In genomic region chr3:4613366-4613765, GRCh38 we compare ENCODE assay signal across 23 cellular contexts.
"Had no signal": no experiment of that assay in that cellular context is flagged by ENCODE, and none has a peak within 500 bp of the region (broad histone marks: within the 10 kb centered on the region; RNA-seq: fewer than 3 reads in every experiment).

No MANE protein-coding gene starts in this region.

- DNase-seq: dermis blood vessel endothelial cell; endodermal cell; erythroblast; foreskin melanocyte; head of caudate nucleus; kidney; left colon; left ventricle myocardium superior; mesenchymal stem cell; naive thymus-derived CD8-positive, alpha-beta T cell; psoas muscle; retina; right lobe of liver; stimulated activated CD4-positive, alpha-beta T cell treated with anti-CD3 and anti-CD28 coated beads, Interleukin-4, amount 100 ng/mL, for 1 hour; stimulated activated CD8-positive, alpha-beta memory T cell treated with anti-CD3 and anti-CD28 coated beads, Interleukin-4, amount 100 ng/mL, for 48 hours; tibial artery; upper lobe of left lung; uterus had no signal

- H3K4me1 ChIP-seq: psoas muscle, right lobe of liver, tibial artery, upper lobe of left lung, uterus had no signal

- H3K36me3 Mint-ChIP-seq: naive thymus-derived CD8-positive, alpha-beta T cell; stimulated activated effector memory CD8-positive, alpha-beta T cell treated with anti-CD3 and anti-CD28 coated beads, Interleukin-12 subunit alpha, Interleukin-12 subunit beta, amount 100 ng/mL, for 72 hours had no signal

- H3K4me3 ChIP-seq: hepatocyte, lung, psoas muscle, right lobe of liver, tibial artery, upper lobe of left lung, uterus had no signal

- H3K27me3 Mint-ChIP-seq: naive thymus-derived CD8-positive, alpha-beta T cell; stimulated activated naive CD8-positive, alpha-beta T cell treated with anti-CD3 and anti-CD28 coated beads, Interleukin-15, Interleukin-2, amounts not matched to agents 100 ng/mL and 50 ng/mL, for 24 hours had no signal

- H3K4me2 ChIP-seq: hepatocyte had no signal

- H3K4me3 Mint-ChIP-seq: endodermal cell; naive thymus-derived CD8-positive, alpha-beta T cell; stimulated activated effector memory CD8-positive, alpha-beta T cell treated with anti-CD3 and anti-CD28 coated beads, Interleukin-12 subunit alpha, Interleukin-12 subunit beta, amount 100 ng/mL, for 72 hours; stimulated activated naive CD8-positive, alpha-beta T cell treated with anti-CD3 and anti-CD28 coated beads, Interleukin-15, Interleukin-2, amounts not matched to agents 100 ng/mL and 50 ng/mL, for 24 hours had no signal

- H3K27ac Mint-ChIP-seq: endodermal cell; stimulated activated effector memory CD8-positive, alpha-beta T cell treated with anti-CD3 and anti-CD28 coated beads, Interleukin-12 subunit alpha, Interleukin-12 subunit beta, amount 100 ng/mL, for 72 hours; stimulated activated naive CD8-positive, alpha-beta T cell treated with anti-CD3 and anti-CD28 coated beads, Interleukin-15, Interleukin-2, amounts not matched to agents 100 ng/mL and 50 ng/mL, for 24 hours had no signal

- H3K27ac ChIP-seq: hepatocyte, neutrophil, psoas muscle, right lobe of liver, tibial artery, upper lobe of left lung, uterus had no signal

- ATAC-seq: left colon; left ventricle myocardium superior; naive thymus-derived CD8-positive, alpha-beta T cell; psoas muscle; stimulated activated effector memory CD8-positive, alpha-beta T cell treated with anti-CD3 and anti-CD28 coated beads, Interleukin-12 subunit alpha, Interleukin-12 subunit beta, amount 100 ng/mL, for 72 hours had no signal

- H3K79me2 ChIP-seq: hepatocyte had no signal

- H3K27me3 ChIP-seq: hepatocyte, neutrophil, right lobe of liver, tibial artery, upper lobe of left lung, uterus had no signal

- H3K9me3 Mint-ChIP-seq: endodermal cell; naive thymus-derived CD8-positive, alpha-beta T cell; stimulated activated effector memory CD8-positive, alpha-beta T cell treated with anti-CD3 and anti-CD28 coated beads, Interleukin-12 subunit alpha, Interleukin-12 subunit beta, amount 100 ng/mL, for 72 hours; stimulated activated naive CD8-positive, alpha-beta T cell treated with anti-CD3 and anti-CD28 coated beads, Interleukin-15, Interleukin-2, amounts not matched to agents 100 ng/mL and 50 ng/mL, for 24 hours had no signal

- H3K36me3 ChIP-seq: neutrophil, right lobe of liver, tibial artery, upper lobe of left lung, uterus had no signal
